Comparison of ENCODE assay signal across 36 cellular contexts in the genomic region with DNA sequence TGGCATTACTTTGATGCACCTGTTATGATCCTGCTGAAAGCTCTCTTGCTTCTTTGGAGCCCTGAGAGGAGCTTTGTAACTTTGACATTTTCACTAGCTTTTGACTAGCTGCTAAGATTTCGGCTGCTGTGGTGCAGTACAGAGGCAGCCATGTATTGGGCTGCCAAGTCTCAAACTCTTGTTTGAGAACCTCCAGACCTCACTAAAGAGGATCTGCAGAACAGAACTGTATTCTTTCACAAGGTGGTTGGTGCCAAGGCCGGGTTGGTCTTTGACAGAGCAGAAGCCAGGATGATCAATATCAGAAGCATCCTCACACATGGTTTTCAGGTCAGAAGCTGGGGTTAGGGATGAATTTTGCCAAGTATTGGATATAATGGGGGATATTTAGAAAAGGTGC.
"Had no signal": no experiment of that assay in that cellular context is flagged by ENCODE, and none has a peak within 500 bp of the region (broad histone marks: within the 10 kb centered on the region; RNA-seq: fewer than 3 reads in every experiment).

No MANE protein-coding gene starts in this region.

- H3K27ac ChIP-seq: ascending aorta, cardiac muscle cell, VCaP had no signal

- H3K27ac Mint-ChIP-seq: activated B cell treated with CpG ODN at 0.5 μM for 24 hours; activated CD4-positive, alpha-beta memory T cell treated with anti-CD3 and anti-CD28 coated beads for 36 hours; activated CD4-positive, alpha-beta T cell treated with anti-CD3 and anti-CD28 coated beads, Interleukin-2, amount 10 ng/mL, durations not matched to agents 24 days and 14 days; activated CD8-positive, alpha-beta T cell treated with anti-CD3 and anti-CD28 coated beads for 36 hours; activated naive CD4-positive, alpha-beta T cell treated with anti-CD3 and anti-CD28 coated beads, Interleukin-2, amount 10 ng/mL, durations not matched to agents 7 days and 5 days; activated naive CD4-positive, alpha-beta T cell treated with anti-CD3 and anti-CD28 coated beads, Interleukin-2, amount 50 U/mL, for 24 hours; activated naive CD8-positive, alpha-beta T cell; activated naive CD8-positive, alpha-beta T cell treated with anti-CD3 and anti-CD28 coated beads, Interleukin-2, amount 10 ng/mL, durations not matched to agents 7 days and 5 days; activated naive CD8-positive, alpha-beta T cell treated with anti-CD3 and anti-CD28 coated beads, Interleukin-2, amount 50 U/mL, for 24 hours; activated T-cell treated with anti-CD3 and anti-CD28 coated beads, Interleukin-2, amount 50 U/mL, for 72 hours; activated T-helper 2 cell treated with anti-CD3 and anti-CD28 coated beads, Interferon-gamma antibody, Interleukin-2, Interleukin-4, amounts not matched to agents 10 μg/mL and 5 μg/mL and 100 μg/mL, durations not matched to agents 14 hours and 24 hours and 36 hours; brain; T-helper 1 cell treated with Interleukin-12 subunit alpha and Interleukin-12 subunit beta and Interleukin-4 antibody, amounts not matched to agents 30 μg/mL and 1 μg/mL, for 36 hours; T-helper 2 cell treated with Interferon-gamma antibody and Interleukin-4, amounts not matched to agents 5 μg/mL and 100 μg/mL, for 36 hours had no signal

- H3K27me3 ChIP-seq: ascending aorta had no signal

- FAIRE-seq: bronchial epithelial cell had no signal

- ATAC-seq: activated CD8-positive, alpha-beta T cell treated with anti-CD3 and anti-CD28 coated beads for 36 hours; activated naive CD8-positive, alpha-beta T cell treated with anti-CD3 and anti-CD28 coated beads, Interleukin-2, amount 50 U/mL, for 24 hours; activated T-cell treated with anti-CD3 and anti-CD28 coated beads, Interleukin-2, amount 50 U/mL, for 4 hours; activated T-cell treated with anti-CD3 and anti-CD28 coated beads, Interleukin-2, amount 50 U/mL, for 72 hours had no signal

- DNase-seq: activated B cell treated with CpG ODN at 0.5 μM for 24 hours; activated CD4-positive, alpha-beta memory T cell treated with anti-CD3 and anti-CD28 coated beads for 36 hours; activated CD4-positive, alpha-beta T cell treated with anti-CD3 and anti-CD28 coated beads for 4 hours; activated CD4-positive, alpha-beta T cell treated with anti-CD3 and anti-CD28 coated beads, Interleukin-2, amount 10 ng/mL, durations not matched to agents 24 days and 14 days; activated CD4-positive, alpha-beta T cell treated with anti-CD3 and anti-CD28 coated beads, Interleukin-2, amount 50 U/mL, for 1 hour; activated CD4-positive, alpha-beta T cell treated with anti-CD3 and anti-CD28 coated beads, Interleukin-2, amount 50 U/mL, for 4 hours; activated CD4-positive, CD25-positive, alpha-beta regulatory T cell treated with anti-CD3 and anti-CD28 coated beads, Interleukin-2, amount 50 U/mL, for 72 hours; activated CD8-positive, alpha-beta memory T cell treated with anti-CD3 and anti-CD28 coated beads, Interleukin-2, amount 50 U/mL, for 4 hours; activated CD8-positive, alpha-beta T cell treated with anti-CD3 and anti-CD28 coated beads for 36 hours; activated effector memory CD4-positive, alpha-beta T cell treated with Interleukin-2 at 50 U/mL for 16 hours; activated gamma-delta T cell; activated naive CD4-positive, alpha-beta T cell treated with anti-CD3 and anti-CD28 coated beads, Interleukin-2, amount 10 ng/mL, durations not matched to agents 7 days and 5 days; activated naive CD8-positive, alpha-beta T cell treated with anti-CD3 and anti-CD28 coated beads, Interleukin-2, amount 10 ng/mL, durations not matched to agents 7 days and 5 days; activated naive CD8-positive, alpha-beta T cell treated with anti-CD3 and anti-CD28 coated beads, Interleukin-2, amount 50 U/mL, for 24 hours; activated T-cell treated with anti-CD3 and anti-CD28 coated beads for 4 hours; activated T-cell treated with anti-CD3 and anti-CD28 coated beads, Interleukin-2, amount 50 U/mL, for 1 hour; activated T-cell treated with anti-CD3 and anti-CD28 coated beads, Interleukin-2, amount 50 U/mL, for 4 hours; activated T-cell treated with anti-CD3 and anti-CD28 coated beads, Interleukin-2, amount 50 U/mL, for 72 hours; amygdala; anterior cingulate cortex; caudate nucleus; cerebellar nuclear complex; T-helper 1 cell; T-helper 2 cell; T-helper 9 cell had no signal

- H3K4me3 ChIP-seq: ascending aorta, cardiac muscle cell had no signal

- H3K36me3 ChIP-seq: ascending aorta, cardiac muscle cell had no signal

- H3K9me3 ChIP-seq: ascending aorta had no signal

- H3K4me1 ChIP-seq: ascending aorta had no signal

- H3K36me3 Mint-ChIP-seq: activated CD4-positive, alpha-beta memory T cell treated with anti-CD3 and anti-CD28 coated beads for 36 hours; activated naive CD4-positive, alpha-beta T cell treated with anti-CD3 and anti-CD28 coated beads, Interleukin-2, amount 10 ng/mL, durations not matched to agents 7 days and 5 days; activated naive CD4-positive, alpha-beta T cell treated with anti-CD3 and anti-CD28 coated beads, Interleukin-2, amount 50 U/mL, for 24 hours; activated naive CD8-positive, alpha-beta T cell; activated naive CD8-positive, alpha-beta T cell treated with anti-CD3 and anti-CD28 coated beads, Interleukin-2, amount 10 ng/mL, durations not matched to agents 7 days and 5 days; brain had no signal

- H3K4me3 Mint-ChIP-seq: activated B cell treated with CpG ODN at 0.5 μM for 24 hours; activated CD4-positive, alpha-beta memory T cell treated with anti-CD3 and anti-CD28 coated beads for 36 hours; activated CD4-positive, alpha-beta T cell treated with anti-CD3 and anti-CD28 coated beads, Interleukin-2, amount 10 ng/mL, durations not matched to agents 24 days and 14 days; activated CD8-positive, alpha-beta T cell treated with anti-CD3 and anti-CD28 coated beads for 36 hours; activated naive CD4-positive, alpha-beta T cell treated with anti-CD3 and anti-CD28 coated beads, Interleukin-2, amount 10 ng/mL, durations not matched to agents 7 days and 5 days; activated naive CD4-positive, alpha-beta T cell treated with anti-CD3 and anti-CD28 coated beads, Interleukin-2, amount 50 U/mL, for 24 hours; activated naive CD8-positive, alpha-beta T cell; activated naive CD8-positive, alpha-beta T cell treated with anti-CD3 and anti-CD28 coated beads, Interleukin-2, amount 10 ng/mL, durations not matched to agents 7 days and 5 days; activated naive CD8-positive, alpha-beta T cell treated with anti-CD3 and anti-CD28 coated beads, Interleukin-2, amount 50 U/mL, for 24 hours; activated T-cell treated with anti-CD3 and anti-CD28 coated beads, Interleukin-2, amount 50 U/mL, for 4 hours; activated T-cell treated with anti-CD3 and anti-CD28 coated beads, Interleukin-2, amount 50 U/mL, for 72 hours; brain; central memory CD8-positive, alpha-beta T cell; T-helper 1 cell treated with Interleukin-12 subunit alpha and Interleukin-12 subunit beta and Interleukin-4 antibody, amounts not matched to agents 30 μg/mL and 1 μg/mL, for 36 hours; T-helper 2 cell treated with Interferon-gamma antibody and Interleukin-4, amounts not matched to agents 5 μg/mL and 100 μg/mL, for 36 hours had no signal

- H3K9me3 Mint-ChIP-seq: activated B cell treated with CpG ODN at 0.5 μM for 24 hours; activated CD4-positive, alpha-beta memory T cell treated with anti-CD3 and anti-CD28 coated beads for 36 hours; activated CD4-positive, alpha-beta T cell treated with anti-CD3 and anti-CD28 coated beads, Interleukin-2, amount 10 ng/mL, durations not matched to agents 24 days and 14 days; activated CD8-positive, alpha-beta T cell treated with anti-CD3 and anti-CD28 coated beads for 36 hours; activated naive CD4-positive, alpha-beta T cell treated with anti-CD3 and anti-CD28 coated beads, Interleukin-2, amount 10 ng/mL, durations not matched to agents 7 days and 5 days; activated naive CD4-positive, alpha-beta T cell treated with anti-CD3 and anti-CD28 coated beads, Interleukin-2, amount 50 U/mL, for 24 hours; activated naive CD8-positive, alpha-beta T cell treated with anti-CD3 and anti-CD28 coated beads, Interleukin-2, amount 10 ng/mL, durations not matched to agents 7 days and 5 days; activated naive CD8-positive, alpha-beta T cell treated with anti-CD3 and anti-CD28 coated beads, Interleukin-2, amount 50 U/mL, for 24 hours; activated T-cell treated with anti-CD3 and anti-CD28 coated beads, Interleukin-2, amount 50 U/mL, for 4 hours; activated T-cell treated with anti-CD3 and anti-CD28 coated beads, Interleukin-2, amount 50 U/mL, for 72 hours; activated T-helper 2 cell treated with anti-CD3 and anti-CD28 coated beads, Interferon-gamma antibody, Interleukin-2, Interleukin-4, amounts not matched to agents 10 μg/mL and 5 μg/mL and 100 μg/mL, durations not matched to agents 14 hours and 24 hours and 36 hours; brain; central memory CD8-positive, alpha-beta T cell; T-helper 1 cell treated with Interleukin-12 subunit alpha and Interleukin-12 subunit beta and Interleukin-4 antibody, amounts not matched to agents 30 μg/mL and 1 μg/mL, for 36 hours; T-helper 2 cell treated with Interferon-gamma antibody and Interleukin-4, amounts not matched to agents 5 μg/mL and 100 μg/mL, for 36 hours had no signal

- H3K4me1 Mint-ChIP-seq: activated B cell treated with CpG ODN at 0.5 μM for 24 hours; activated CD4-positive, alpha-beta T cell treated with anti-CD3 and anti-CD28 coated beads, Interleukin-2, amount 10 ng/mL, durations not matched to agents 24 days and 14 days; activated naive CD4-positive, alpha-beta T cell treated with anti-CD3 and anti-CD28 coated beads, Interleukin-2, amount 50 U/mL, for 24 hours; activated naive CD8-positive, alpha-beta T cell treated with anti-CD3 and anti-CD28 coated beads, Interleukin-2, amount 50 U/mL, for 24 hours; central memory CD8-positive, alpha-beta T cell had no signal
